In genomic region chr6:161694995-161695394, GRCh38 we compare ENCODE assay signal across 11 cellular contexts.
DNase-seq lines count a peak whose midpoint lies in the region; ATAC-seq and TF ChIP-seq lines count a peak whose summit lies in the region.
"Had no signal": no experiment of that assay in that cellular context is flagged by ENCODE, and none has a peak within 500 bp of the region (broad histone marks: within the 10 kb centered on the region; RNA-seq: fewer than 3 reads in every experiment).

No MANE protein-coding gene starts in this region.

- intact Hi-C loops in spleen (cut with DNase I; ENCODE audit: low total_unique reads), result loop anchor here (10.0 kb wide), 1 partner anchor 270 kb away; no protein-coding TSS in a partner anchor

- WGBS in spleen, 5 donors, result 61 to 78% (median 70%) methylated on average over 3 of the region's 3 CpGs

- no peaks in the 10 kb centered on the region for H3K36me3 Mint-ChIP-seq in endothelial cell (ENCODE audit: low read depth, unreplicated experiment)

- H3K4me3 ChIP-seq in spleen, result no peak overlapping the region

- no peaks in the 10 kb centered on the region for H3K27me3 ChIP-seq in spleen (replicated peaks in 1 of 7)

- no peak overlapping the region for H3K4me3 Mint-ChIP-seq in endothelial cell (ENCODE audit: unreplicated experiment)
- H3K4me3 Mint-ChIP-seq: stimulated activated naive CD8-positive, alpha-beta T cell treated with anti-CD3 and anti-CD28 coated beads, Interleukin-15, Interleukin-2, amounts not matched to agents 100 ng/mL and 50 ng/mL, for 24 hours; T-helper 1 cell treated with Interleukin-12 subunit alpha and Interleukin-12 subunit beta and Interleukin-4 antibody, amounts not matched to agents 30 μg/mL and 1 μg/mL, for 36 hours had no signal

- no peak for ATAC-seq in HG03460 (IDR thresholded peaks at IDR 0.05; ENCODE audit: unreplicated experiment)

- peak; percentile 57 for TF ChIP-seq CTCF in endothelial cell (IDR thresholded peaks at IDR 0.05; ENCODE audit: unreplicated experiment)
- TF ChIP-seq CTCF in spleen (IDR thresholded peaks at IDR 0.05 in 8 of 11, conservative IDR thresholded peaks at IDR 0.05 in 3 of 11), result peak in 7 of 11 experiments; percentile 24 to 57 (median 38)

- no peak for TF ChIP-seq POLR2A in spleen (IDR thresholded peaks at IDR 0.05)

- H3K4me1 Mint-ChIP-seq in endothelial cell (ENCODE audit: unreplicated experiment), result no peaks in the 10 kb centered on the region

- no peak overlapping the region for H3K27ac ChIP-seq in spleen

- H3K27me3 Mint-ChIP-seq in endothelial cell (ENCODE audit: unreplicated experiment), result no peaks in the 10 kb centered on the region
- H3K27me3 Mint-ChIP-seq: stimulated activated naive CD8-positive, alpha-beta T cell treated with anti-CD3 and anti-CD28 coated beads, Interleukin-15, Interleukin-2, amounts not matched to agents 100 ng/mL and 50 ng/mL, for 24 hours had no signal

- no peaks in the 10 kb centered on the region for H3K9me3 ChIP-seq in spleen

- no peaks in the 10 kb centered on the region for H3K4me1 ChIP-seq in spleen

- no peaks in the 10 kb centered on the region for H3K36me3 ChIP-seq in spleen

- DNase-seq in NOMO-1 treated with DMSO at 0.1 percent for 48 hours (lab: John Stamatoyannopoulos, UW; ENCODE audit: unreplicated experiment) (peak; percentile 3), NOMO-1 treated with dmso at 0.1 percent for 144 hours (lab: John Stamatoyannopoulos, UW; ENCODE audit: unreplicated experiment) (no peak), MV-4-11 (lab: John Stamatoyannopoulos, UW) (peak; percentile 5), endothelial cell (ENCODE audit: low spot score) (no peak), spleen (no peak), NCI-H2029 treated with DMSO at 0.1 percent for 48 hours (lab: John Stamatoyannopoulos, UW) (no peak)
- no peak for DNase-seq in activated naive CD4-positive, alpha-beta T cell treated with anti-CD3 and anti-CD28 coated beads, Interleukin-2, amount 50 U/mL, for 16 hours
- DNase-seq: COR-L47 had no signal

- no peak overlapping the region for H3K27ac Mint-ChIP-seq in endothelial cell (ENCODE audit: unreplicated experiment)
- H3K27ac Mint-ChIP-seq: stimulated activated naive CD8-positive, alpha-beta T cell treated with anti-CD3 and anti-CD28 coated beads, Interleukin-15, Interleukin-2, amounts not matched to agents 100 ng/mL and 50 ng/mL, for 24 hours; T-helper 1 cell treated with Interleukin-12 subunit alpha and Interleukin-12 subunit beta and Interleukin-4 antibody, amounts not matched to agents 30 μg/mL and 1 μg/mL, for 36 hours had no signal

- no peaks in the 10 kb centered on the region for H3K9me3 Mint-ChIP-seq in endothelial cell (ENCODE audit: unreplicated experiment)
- H3K9me3 Mint-ChIP-seq: stimulated activated naive CD8-positive, alpha-beta T cell treated with anti-CD3 and anti-CD28 coated beads, Interleukin-15, Interleukin-2, amounts not matched to agents 100 ng/mL and 50 ng/mL, for 24 hours; T-helper 1 cell treated with Interleukin-12 subunit alpha and Interleukin-12 subunit beta and Interleukin-4 antibody, amounts not matched to agents 30 μg/mL and 1 μg/mL, for 36 hours had no signal

Comparison
In these comparisons a context has a peak if more than half of its experiments do, and no peak if none do; other contexts are left out.
1. DNase-seq: peak in NOMO-1 treated with DMSO at 0.1 percent for 48 hours (single experiment) and MV-4-11 (single experiment); none in NOMO-1 treated with dmso at 0.1 percent for 144 hours (single experiment), endothelial cell (single experiment), spleen (single experiment), NCI-H2029 treated with DMSO at 0.1 percent for 48 hours (single experiment) and activated naive CD4-positive, alpha-beta T cell treated with anti-CD3 and anti-CD28 coated beads, Interleukin-2, amount 50 U/mL, for 16 hours (single experiment).